In the genomic region with DNA sequence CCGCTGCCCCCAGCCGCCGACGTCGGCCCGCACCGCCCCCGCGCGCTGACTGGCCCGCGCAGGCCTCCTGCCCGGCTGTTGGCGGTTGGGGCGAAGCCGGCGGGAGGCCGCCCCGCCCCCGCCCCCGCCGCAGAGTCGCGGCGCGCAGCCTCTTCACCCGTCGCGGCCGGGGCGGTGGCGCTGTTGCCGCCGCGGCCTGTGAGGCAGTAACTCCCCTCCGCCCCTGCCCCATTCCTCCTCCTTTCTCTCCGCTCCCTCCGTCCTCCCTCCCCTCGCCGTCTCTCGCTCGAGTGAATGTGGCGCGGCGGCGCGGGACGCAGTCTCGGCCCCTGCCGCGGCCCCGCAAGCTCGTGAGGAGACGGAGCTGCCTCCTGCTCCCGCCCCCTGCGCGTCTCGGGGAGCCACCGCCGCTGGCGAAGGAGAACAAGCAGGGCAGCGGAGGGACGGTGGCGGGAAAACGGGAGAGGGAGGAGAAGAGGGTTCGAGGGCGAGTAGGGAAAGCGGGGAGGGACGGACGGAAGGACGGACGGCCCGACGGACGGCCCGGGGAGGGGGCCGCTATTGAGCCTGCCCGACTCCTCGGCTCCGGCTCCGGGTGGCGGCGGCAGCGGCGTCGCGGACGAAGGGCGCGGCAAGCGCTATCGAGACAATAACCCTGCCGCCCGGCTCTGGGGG, we compare ENCODE assay signal across 1 cellular context.
TF ChIP-seq lines count a peak whose summit lies in the region.

No MANE protein-coding gene starts in this region.

TF ChIP-seq in HEK293, 187 proteins besides CTCF, POLR2A, EP300 and RAD21 (continued from another document and continues in another):
- TF ChIP-seq, protein P1, sequence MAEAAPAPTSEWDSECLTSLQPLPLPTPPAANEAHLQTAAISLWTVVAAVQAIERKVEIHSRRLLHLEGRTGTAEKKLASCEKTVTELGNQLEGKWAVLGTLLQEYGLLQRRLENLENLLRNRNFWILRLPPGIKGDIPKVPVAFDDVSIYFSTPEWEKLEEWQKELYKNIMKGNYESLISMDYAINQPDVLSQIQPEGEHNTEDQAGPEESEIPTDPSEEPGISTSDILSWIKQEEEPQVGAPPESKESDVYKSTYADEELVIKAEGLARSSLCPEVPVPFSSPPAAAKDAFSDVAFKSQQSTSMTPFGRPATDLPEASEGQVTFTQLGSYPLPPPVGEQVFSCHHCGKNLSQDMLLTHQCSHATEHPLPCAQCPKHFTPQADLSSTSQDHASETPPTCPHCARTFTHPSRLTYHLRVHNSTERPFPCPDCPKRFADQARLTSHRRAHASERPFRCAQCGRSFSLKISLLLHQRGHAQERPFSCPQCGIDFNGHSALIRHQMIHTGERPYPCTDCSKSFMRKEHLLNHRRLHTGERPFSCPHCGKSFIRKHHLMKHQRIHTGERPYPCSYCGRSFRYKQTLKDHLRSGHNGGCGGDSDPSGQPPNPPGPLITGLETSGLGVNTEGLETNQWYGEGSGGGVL (tag by site-specific recombination; IDR thresholded peaks at IDR 0.05), result peak; percentile 99
- no peak for TF ChIP-seq ZNF776 (tag by site-specific recombination; IDR thresholded peaks at IDR 0.05; ENCODE audit: borderline replicate concordance)
- no peak for TF ChIP-seq ZNF830 (tag by site-specific recombination; IDR thresholded peaks at IDR 0.05; ENCODE audit: low read depth)
- TF ChIP-seq ZNF707 (tag by site-specific recombination; IDR thresholded peaks at IDR 0.05), result no peak
- TF ChIP-seq, protein P2, sequence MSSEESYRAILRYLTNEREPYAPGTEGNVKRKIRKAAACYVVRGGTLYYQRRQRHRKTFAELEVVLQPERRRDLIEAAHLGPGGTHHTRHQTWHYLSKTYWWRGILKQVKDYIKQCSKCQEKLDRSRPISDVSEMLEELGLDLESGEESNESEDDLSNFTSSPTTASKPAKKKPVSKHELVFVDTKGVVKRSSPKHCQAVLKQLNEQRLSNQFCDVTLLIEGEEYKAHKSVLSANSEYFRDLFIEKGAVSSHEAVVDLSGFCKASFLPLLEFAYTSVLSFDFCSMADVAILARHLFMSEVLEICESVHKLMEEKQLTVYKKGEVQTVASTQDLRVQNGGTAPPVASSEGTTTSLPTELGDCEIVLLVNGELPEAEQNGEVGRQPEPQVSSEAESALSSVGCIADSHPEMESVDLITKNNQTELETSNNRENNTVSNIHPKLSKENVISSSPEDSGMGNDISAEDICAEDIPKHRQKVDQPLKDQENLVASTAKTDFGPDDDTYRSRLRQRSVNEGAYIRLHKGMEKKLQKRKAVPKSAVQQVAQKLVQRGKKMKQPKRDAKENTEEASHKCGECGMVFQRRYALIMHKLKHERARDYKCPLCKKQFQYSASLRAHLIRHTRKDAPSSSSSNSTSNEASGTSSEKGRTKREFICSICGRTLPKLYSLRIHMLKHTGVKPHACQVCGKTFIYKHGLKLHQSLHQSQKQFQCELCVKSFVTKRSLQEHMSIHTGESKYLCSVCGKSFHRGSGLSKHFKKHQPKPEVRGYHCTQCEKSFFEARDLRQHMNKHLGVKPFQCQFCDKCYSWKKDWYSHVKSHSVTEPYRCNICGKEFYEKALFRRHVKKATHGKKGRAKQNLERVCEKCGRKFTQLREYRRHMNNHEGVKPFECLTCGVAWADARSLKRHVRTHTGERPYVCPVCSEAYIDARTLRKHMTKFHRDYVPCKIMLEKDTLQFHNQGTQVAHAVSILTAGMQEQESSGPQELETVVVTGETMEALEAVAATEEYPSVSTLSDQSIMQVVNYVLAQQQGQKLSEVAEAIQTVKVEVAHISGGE (tag by site-specific recombination; conservative IDR thresholded peaks at IDR 0.05; ENCODE audit: low read depth), result peak; percentile 76; the same call in 1 of the 2 replicates
- no peak for TF ChIP-seq ZNF664 (tag by site-specific recombination; IDR thresholded peaks at IDR 0.05)
- TF ChIP-seq BCL11A (tag by site-specific recombination; IDR thresholded peaks at IDR 0.05; ENCODE audit: low read depth), result peak; percentile 31; the same call in 1 of the 2 replicates
- TF ChIP-seq, protein P3, sequence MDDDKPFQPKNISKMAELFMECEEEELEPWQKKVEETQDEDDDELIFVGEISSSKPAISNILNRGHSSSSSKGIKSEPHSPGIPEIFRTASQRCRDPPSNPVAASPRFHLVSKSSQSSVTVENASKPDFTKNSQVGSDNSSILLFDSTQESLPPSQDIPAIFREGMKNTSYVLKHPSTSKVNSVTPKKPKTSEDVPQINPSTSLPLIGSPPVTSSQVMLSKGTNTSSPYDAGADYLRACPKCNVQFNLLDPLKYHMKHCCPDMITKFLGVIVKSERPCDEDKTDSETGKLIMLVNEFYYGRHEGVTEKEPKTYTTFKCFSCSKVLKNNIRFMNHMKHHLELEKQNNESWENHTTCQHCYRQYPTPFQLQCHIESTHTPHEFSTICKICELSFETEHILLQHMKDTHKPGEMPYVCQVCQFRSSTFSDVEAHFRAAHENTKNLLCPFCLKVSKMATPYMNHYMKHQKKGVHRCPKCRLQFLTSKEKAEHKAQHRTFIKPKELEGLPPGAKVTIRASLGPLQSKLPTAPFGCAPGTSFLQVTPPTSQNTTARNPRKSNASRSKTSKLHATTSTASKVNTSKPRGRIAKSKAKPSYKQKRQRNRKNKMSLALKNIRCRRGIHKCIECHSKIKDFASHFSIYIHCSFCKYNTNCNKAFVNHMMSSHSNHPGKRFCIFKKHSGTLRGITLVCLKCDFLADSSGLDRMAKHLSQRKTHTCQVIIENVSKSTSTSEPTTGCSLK (tag by site-specific recombination; IDR thresholded peaks at IDR 0.05), result no peak
- TF ChIP-seq, protein P4, sequence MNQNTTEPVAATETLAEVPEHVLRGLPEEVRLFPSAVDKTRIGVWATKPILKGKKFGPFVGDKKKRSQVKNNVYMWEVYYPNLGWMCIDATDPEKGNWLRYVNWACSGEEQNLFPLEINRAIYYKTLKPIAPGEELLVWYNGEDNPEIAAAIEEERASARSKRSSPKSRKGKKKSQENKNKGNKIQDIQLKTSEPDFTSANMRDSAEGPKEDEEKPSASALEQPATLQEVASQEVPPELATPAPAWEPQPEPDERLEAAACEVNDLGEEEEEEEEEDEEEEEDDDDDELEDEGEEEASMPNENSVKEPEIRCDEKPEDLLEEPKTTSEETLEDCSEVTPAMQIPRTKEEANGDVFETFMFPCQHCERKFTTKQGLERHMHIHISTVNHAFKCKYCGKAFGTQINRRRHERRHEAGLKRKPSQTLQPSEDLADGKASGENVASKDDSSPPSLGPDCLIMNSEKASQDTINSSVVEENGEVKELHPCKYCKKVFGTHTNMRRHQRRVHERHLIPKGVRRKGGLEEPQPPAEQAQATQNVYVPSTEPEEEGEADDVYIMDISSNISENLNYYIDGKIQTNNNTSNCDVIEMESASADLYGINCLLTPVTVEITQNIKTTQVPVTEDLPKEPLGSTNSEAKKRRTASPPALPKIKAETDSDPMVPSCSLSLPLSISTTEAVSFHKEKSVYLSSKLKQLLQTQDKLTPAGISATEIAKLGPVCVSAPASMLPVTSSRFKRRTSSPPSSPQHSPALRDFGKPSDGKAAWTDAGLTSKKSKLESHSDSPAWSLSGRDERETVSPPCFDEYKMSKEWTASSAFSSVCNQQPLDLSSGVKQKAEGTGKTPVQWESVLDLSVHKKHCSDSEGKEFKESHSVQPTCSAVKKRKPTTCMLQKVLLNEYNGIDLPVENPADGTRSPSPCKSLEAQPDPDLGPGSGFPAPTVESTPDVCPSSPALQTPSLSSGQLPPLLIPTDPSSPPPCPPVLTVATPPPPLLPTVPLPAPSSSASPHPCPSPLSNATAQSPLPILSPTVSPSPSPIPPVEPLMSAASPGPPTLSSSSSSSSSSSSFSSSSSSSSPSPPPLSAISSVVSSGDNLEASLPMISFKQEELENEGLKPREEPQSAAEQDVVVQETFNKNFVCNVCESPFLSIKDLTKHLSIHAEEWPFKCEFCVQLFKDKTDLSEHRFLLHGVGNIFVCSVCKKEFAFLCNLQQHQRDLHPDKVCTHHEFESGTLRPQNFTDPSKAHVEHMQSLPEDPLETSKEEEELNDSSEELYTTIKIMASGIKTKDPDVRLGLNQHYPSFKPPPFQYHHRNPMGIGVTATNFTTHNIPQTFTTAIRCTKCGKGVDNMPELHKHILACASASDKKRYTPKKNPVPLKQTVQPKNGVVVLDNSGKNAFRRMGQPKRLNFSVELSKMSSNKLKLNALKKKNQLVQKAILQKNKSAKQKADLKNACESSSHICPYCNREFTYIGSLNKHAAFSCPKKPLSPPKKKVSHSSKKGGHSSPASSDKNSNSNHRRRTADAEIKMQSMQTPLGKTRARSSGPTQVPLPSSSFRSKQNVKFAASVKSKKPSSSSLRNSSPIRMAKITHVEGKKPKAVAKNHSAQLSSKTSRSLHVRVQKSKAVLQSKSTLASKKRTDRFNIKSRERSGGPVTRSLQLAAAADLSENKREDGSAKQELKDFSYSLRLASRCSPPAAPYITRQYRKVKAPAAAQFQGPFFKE (tag by site-specific recombination; IDR thresholded peaks at IDR 0.05; ENCODE audit: borderline replicate concordance), result no peak
- 0 out of 2 replicates have a peak, but pooled peaks have one; percentile 47 for TF ChIP-seq ZNF837 (tag by site-specific recombination; IDR thresholded peaks at IDR 0.05)
- TF ChIP-seq OVOL3 (tag by site-specific recombination; IDR thresholded peaks at IDR 0.05), result 0 out of 2 replicates have a peak, but pooled peaks have one; percentile 13
- TF ChIP-seq ZNF558 (tag by site-specific recombination; IDR thresholded peaks at IDR 0.05), result no peak
- no peak for TF ChIP-seq FEZF1 (tag by site-specific recombination; IDR thresholded peaks at IDR 0.05)
- TF ChIP-seq, protein P5, sequence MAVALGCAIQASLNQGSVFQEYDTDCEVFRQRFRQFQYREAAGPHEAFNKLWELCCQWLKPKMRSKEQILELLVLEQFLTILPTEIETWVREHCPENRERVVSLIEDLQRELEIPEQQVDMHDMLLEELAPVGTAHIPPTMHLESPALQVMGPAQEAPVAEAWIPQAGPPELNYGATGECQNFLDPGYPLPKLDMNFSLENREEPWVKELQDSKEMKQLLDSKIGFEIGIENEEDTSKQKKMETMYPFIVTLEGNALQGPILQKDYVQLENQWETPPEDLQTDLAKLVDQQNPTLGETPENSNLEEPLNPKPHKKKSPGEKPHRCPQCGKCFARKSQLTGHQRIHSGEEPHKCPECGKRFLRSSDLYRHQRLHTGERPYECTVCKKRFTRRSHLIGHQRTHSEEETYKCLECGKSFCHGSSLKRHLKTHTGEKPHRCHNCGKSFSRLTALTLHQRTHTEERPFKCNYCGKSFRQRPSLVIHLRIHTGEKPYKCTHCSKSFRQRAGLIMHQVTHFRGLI (tag by site-specific recombination; IDR thresholded peaks at IDR 0.05), result peak; percentile 40; the same call in 1 of the 2 replicates
- TF ChIP-seq ZNF350 (tag by site-specific recombination; IDR thresholded peaks at IDR 0.05), result no peak
- TF ChIP-seq, protein P6, sequence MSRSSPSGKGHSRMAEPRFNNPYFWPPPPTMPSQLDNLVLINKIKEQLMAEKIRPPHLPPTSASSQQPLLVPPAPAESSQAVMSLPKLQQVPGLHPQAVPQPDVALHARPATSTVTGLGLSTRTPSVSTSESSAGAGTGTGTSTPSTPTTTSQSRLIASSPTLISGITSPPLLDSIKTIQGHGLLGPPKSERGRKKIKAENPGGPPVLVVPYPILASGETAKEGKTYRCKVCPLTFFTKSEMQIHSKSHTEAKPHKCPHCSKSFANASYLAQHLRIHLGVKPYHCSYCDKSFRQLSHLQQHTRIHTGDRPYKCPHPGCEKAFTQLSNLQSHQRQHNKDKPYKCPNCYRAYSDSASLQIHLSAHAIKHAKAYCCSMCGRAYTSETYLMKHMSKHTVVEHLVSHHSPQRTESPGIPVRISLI (tag by site-specific recombination; IDR thresholded peaks at IDR 0.05), result no peak
- TF ChIP-seq, protein P7, sequence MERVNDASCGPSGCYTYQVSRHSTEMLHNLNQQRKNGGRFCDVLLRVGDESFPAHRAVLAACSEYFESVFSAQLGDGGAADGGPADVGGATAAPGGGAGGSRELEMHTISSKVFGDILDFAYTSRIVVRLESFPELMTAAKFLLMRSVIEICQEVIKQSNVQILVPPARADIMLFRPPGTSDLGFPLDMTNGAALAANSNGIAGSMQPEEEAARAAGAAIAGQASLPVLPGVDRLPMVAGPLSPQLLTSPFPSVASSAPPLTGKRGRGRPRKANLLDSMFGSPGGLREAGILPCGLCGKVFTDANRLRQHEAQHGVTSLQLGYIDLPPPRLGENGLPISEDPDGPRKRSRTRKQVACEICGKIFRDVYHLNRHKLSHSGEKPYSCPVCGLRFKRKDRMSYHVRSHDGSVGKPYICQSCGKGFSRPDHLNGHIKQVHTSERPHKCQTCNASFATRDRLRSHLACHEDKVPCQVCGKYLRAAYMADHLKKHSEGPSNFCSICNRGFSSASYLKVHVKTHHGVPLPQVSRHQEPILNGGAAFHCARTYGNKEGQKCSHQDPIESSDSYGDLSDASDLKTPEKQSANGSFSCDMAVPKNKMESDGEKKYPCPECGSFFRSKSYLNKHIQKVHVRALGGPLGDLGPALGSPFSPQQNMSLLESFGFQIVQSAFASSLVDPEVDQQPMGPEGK (tag by site-specific recombination; IDR thresholded peaks at IDR 0.05), result peak; percentile 85
- TF ChIP-seq ZNF792 (tag by site-specific recombination; IDR thresholded peaks at IDR 0.05), result no peak
- peak; percentile 94 for TF ChIP-seq ZXDB (tag by site-specific recombination; IDR thresholded peaks at IDR 0.05)
- 0 out of 2 replicates have a peak, but pooled peaks have one; percentile 33 for TF ChIP-seq ZFP41 (tag by site-specific recombination; IDR thresholded peaks at IDR 0.05; ENCODE audit: borderline replicate concordance)
- TF ChIP-seq ZNF175 (tag by site-specific recombination; IDR thresholded peaks at IDR 0.05), result no peak
- TF ChIP-seq, protein P8, sequence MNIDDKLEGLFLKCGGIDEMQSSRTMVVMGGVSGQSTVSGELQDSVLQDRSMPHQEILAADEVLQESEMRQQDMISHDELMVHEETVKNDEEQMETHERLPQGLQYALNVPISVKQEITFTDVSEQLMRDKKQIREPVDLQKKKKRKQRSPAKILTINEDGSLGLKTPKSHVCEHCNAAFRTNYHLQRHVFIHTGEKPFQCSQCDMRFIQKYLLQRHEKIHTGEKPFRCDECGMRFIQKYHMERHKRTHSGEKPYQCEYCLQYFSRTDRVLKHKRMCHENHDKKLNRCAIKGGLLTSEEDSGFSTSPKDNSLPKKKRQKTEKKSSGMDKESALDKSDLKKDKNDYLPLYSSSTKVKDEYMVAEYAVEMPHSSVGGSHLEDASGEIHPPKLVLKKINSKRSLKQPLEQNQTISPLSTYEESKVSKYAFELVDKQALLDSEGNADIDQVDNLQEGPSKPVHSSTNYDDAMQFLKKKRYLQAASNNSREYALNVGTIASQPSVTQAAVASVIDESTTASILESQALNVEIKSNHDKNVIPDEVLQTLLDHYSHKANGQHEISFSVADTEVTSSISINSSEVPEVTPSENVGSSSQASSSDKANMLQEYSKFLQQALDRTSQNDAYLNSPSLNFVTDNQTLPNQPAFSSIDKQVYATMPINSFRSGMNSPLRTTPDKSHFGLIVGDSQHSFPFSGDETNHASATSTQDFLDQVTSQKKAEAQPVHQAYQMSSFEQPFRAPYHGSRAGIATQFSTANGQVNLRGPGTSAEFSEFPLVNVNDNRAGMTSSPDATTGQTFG (tag by site-specific recombination; IDR thresholded peaks at IDR 0.05; ENCODE audit: borderline replicate concordance), result no peak
- 0 out of 2 replicates have a peak, but pooled peaks have one; percentile 66 for TF ChIP-seq ZNF701 (tag by site-specific recombination; IDR thresholded peaks at IDR 0.05)
- no peak for TF ChIP-seq ZNF221 (tag by site-specific recombination; IDR thresholded peaks at IDR 0.05; ENCODE audit: borderline replicate concordance)
- no peak for TF ChIP-seq ZNF521 (tag by site-specific recombination; IDR thresholded peaks at IDR 0.05)
- TF ChIP-seq ZNF274 (IDR thresholded peaks at IDR 0.05; ENCODE audit: low read length), result no peak
- TF ChIP-seq ZNF274 (tag by site-specific recombination; IDR thresholded peaks at IDR 0.05; ENCODE audit: borderline replicate concordance), result no peak
- peak; percentile 81; the same call in 1 of the 2 replicates for TF ChIP-seq ZNF391 (tag by site-specific recombination; IDR thresholded peaks at IDR 0.05; ENCODE audit: borderline replicate concordance, low read depth)
